ENCODE assay signal across 22 cellular contexts in the genomic region with DNA sequence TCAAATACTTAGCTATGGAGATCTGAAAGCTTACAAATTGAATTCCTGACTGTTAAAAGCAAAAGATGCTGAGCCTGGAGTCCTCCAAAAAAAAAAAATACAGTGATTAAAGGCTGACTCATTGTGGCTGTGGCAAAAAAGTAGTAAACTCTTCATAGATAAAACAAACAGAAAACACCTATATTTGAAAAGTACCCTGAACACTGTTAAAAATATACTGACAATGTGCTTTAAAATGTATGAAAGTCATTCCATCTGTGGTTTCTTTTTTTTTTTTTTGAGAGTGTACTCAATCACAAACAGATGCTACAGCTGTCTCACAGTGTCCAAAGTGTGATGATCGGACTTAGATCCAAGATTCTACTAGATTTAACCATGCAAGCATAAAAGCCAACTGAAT.
DNase-seq lines count a peak whose midpoint lies in the region; ATAC-seq, FAIRE-seq and TF ChIP-seq lines count a peak whose summit lies in the region.
"Had no signal": no experiment of that assay in that cellular context is flagged by ENCODE, and none has a peak within 500 bp of the region (broad histone marks: within the 10 kb centered on the region; RNA-seq: fewer than 3 reads in every experiment).

No MANE protein-coding gene starts in this region.

- dilution Hi-C loops in IMR-90 (cut with HindIII; ENCODE audit: low sequenced_read_pairs, unreplicated experiment): no loop called here

- no peak overlapping the region for H2AK9ac ChIP-seq in IMR-90 (replicated peaks; ENCODE audit: low read depth, low read length, poor library complexity)

- H3K27me3 ChIP-seq in IMR-90 (ENCODE audit: control insufficient read depth, insufficient read depth, low read length) (peaks cover 2% of the 10 kb centered on the region; the same call in 1 of the 2 replicates), bronchial epithelial cell (ENCODE audit: control insufficient read depth, insufficient read depth, low read length) (no peaks in the 10 kb centered on the region), left lung (no peaks in the 10 kb centered on the region)

- H3K23ac ChIP-seq in IMR-90 (ENCODE audit: low read depth, low read length): no peak overlapping the region

- no peak overlapping the region for H4K91ac ChIP-seq in IMR-90 (ENCODE audit: insufficient read depth, low read depth, low read length)

- H3K4me1 ChIP-seq in IMR-90 (ENCODE audit: control insufficient read depth, insufficient read depth, low read length): no peaks in the 10 kb centered on the region
- H3K4me1 ChIP-seq in left lung: no peaks in the 10 kb centered on the region

- no peak overlapping the region for H4K8ac ChIP-seq in IMR-90 (ENCODE audit: low read depth in 2 of 2, low read length in 2 of 2)

- H3K4me3 Mint-ChIP-seq in activated CD8-positive, alpha-beta T cell treated with anti-CD3 and anti-CD28 coated beads, Interleukin-2, amount 10 ng/mL, durations not matched to agents 7 days and 5 days: no peak overlapping the region
- no peak overlapping the region for H3K4me3 Mint-ChIP-seq in activated CD8-positive, alpha-beta T cell treated with anti-CD3 and anti-CD28 coated beads for 36 hours
- H3K4me3 Mint-ChIP-seq: activated T-cell treated with anti-CD3 and anti-CD28 coated beads, Interleukin-2, amount 50 U/mL, for 4 hours had no signal

- H2AFZ ChIP-seq in IMR-90 (replicated peaks; ENCODE audit: low read length, poor library complexity): no peak overlapping the region
- H2AFZ ChIP-seq: PC-9 had no signal

- no peak overlapping the region for H3K56ac ChIP-seq in IMR-90 (ENCODE audit: extremely low read depth, insufficient read depth, low read length)

- H3K4me1 Mint-ChIP-seq in activated CD8-positive, alpha-beta T cell treated with anti-CD3 and anti-CD28 coated beads, Interleukin-2, amount 10 ng/mL, durations not matched to agents 7 days and 5 days (ENCODE audit: low read depth): no peaks in the 10 kb centered on the region
- no peaks in the 10 kb centered on the region for H3K4me1 Mint-ChIP-seq in activated CD8-positive, alpha-beta T cell treated with anti-CD3 and anti-CD28 coated beads for 36 hours (ENCODE audit: low read depth)

- no peak overlapping the region for H3K9ac ChIP-seq in IMR-90 (ENCODE audit: low read depth, low read length)

- H3K36me3 Mint-ChIP-seq in activated CD8-positive, alpha-beta T cell treated with anti-CD3 and anti-CD28 coated beads, Interleukin-2, amount 10 ng/mL, durations not matched to agents 7 days and 5 days (ENCODE audit: low read depth): no peaks in the 10 kb centered on the region
- peaks cover 4% of the 10 kb centered on the region for H3K36me3 Mint-ChIP-seq in activated CD8-positive, alpha-beta T cell treated with anti-CD3 and anti-CD28 coated beads for 36 hours (ENCODE audit: low read depth)

- no peak for TF ChIP-seq POLR2A in IMR-90 (IDR thresholded peaks at IDR 0.05; ENCODE audit: low read depth, low read length)

- H3K14ac ChIP-seq in IMR-90 (replicated peaks; ENCODE audit: low read depth, low read length): no peak overlapping the region

- FAIRE-seq in bronchial epithelial cell (lab: Jason Lieb, UNC): no peak
- FAIRE-seq: GM12878 had no signal

- CTCF ChIA-PET in IMR-90 (lab: Yijun Ruan, JAX): no interaction called here
- CTCF ChIA-PET in activated CD8-positive, alpha-beta T cell treated with anti-CD3 and anti-CD28 coated beads, Interleukin-2, amount 10 ng/mL, durations not matched to agents 7 days and 5 days (lab: Charles Lee): no interaction called here
- CTCF ChIA-PET in activated CD8-positive, alpha-beta T cell treated with anti-CD3 and anti-CD28 coated beads for 36 hours (lab: Charles Lee): no interaction called here

- H3K27ac Mint-ChIP-seq in activated CD8-positive, alpha-beta T cell treated with anti-CD3 and anti-CD28 coated beads, Interleukin-2, amount 10 ng/mL, durations not matched to agents 7 days and 5 days: no peak overlapping the region
- no peak overlapping the region for H3K27ac Mint-ChIP-seq in activated CD8-positive, alpha-beta T cell treated with anti-CD3 and anti-CD28 coated beads for 36 hours
- H3K27ac Mint-ChIP-seq: activated naive CD4-positive, alpha-beta T cell treated with anti-CD3 and anti-CD28 coated beads, Interleukin-2, amount 50 U/mL, for 72 hours had no signal

- no peaks in the 10 kb centered on the region for H3K79me1 ChIP-seq in IMR-90 (ENCODE audit: low read depth in 1 of 2, low read length in 2 of 2)

- H3K18ac ChIP-seq in IMR-90 (ENCODE audit: low read depth, low read length): no peak overlapping the region

- intact Hi-C loops in IMR-90 (cut with micrococcal nuclease) (no loop called here), left lung (cut with DNase I) (no loop called here)
- intact Hi-C loops in activated CD8-positive, alpha-beta T cell treated with anti-CD3 and anti-CD28 coated beads for 36 hours (cut with micrococcal nuclease): no loop called here

- no peak overlapping the region for H2BK5ac ChIP-seq in IMR-90 (ENCODE audit: low read depth, low read length, poor library complexity, severe bottlenecking)

- no TSS peak for BruUV-seq in IMR-90 (replicated peaks; lab: Mats Ljungman, UMichigan)

- H3K27ac ChIP-seq in IMR-90 (ENCODE audit: insufficient read depth, low read length) (no peak overlapping the region), left lung (no peak overlapping the region)
- H3K27ac ChIP-seq: PC-9 had no signal

- H3K4me2 ChIP-seq in IMR-90 (ENCODE audit: low read depth, low read length): no peak overlapping the region
- H3K4me2 ChIP-seq: PC-9 had no signal

- no peaks in the 10 kb centered on the region for H3K27me3 Mint-ChIP-seq in activated CD8-positive, alpha-beta T cell treated with anti-CD3 and anti-CD28 coated beads, Interleukin-2, amount 10 ng/mL, durations not matched to agents 7 days and 5 days (ENCODE audit: low read depth)
- H3K27me3 Mint-ChIP-seq in activated CD8-positive, alpha-beta T cell treated with anti-CD3 and anti-CD28 coated beads for 36 hours: no peaks in the 10 kb centered on the region

- H4K5ac ChIP-seq in IMR-90 (ENCODE audit: low read depth, low read length): no peak overlapping the region

- TF ChIP-seq CTCF in IMR-90 (conservative IDR thresholded peaks at IDR 0.05; ENCODE audit: low read depth, low read length) (no peak), bronchial epithelial cell (IDR thresholded peaks at IDR 0.05; ENCODE audit: insufficient read depth, low read length, severe bottlenecking) (no peak), left lung (IDR thresholded peaks at IDR 0.05) (no peak)
- TF ChIP-seq CTCF in activated CD8-positive, alpha-beta T cell treated with anti-CD3 and anti-CD28 coated beads for 36 hours (IDR thresholded peaks at IDR 0.05): no peak

- DNase-seq in AG20443 (ENCODE audit: low spot score): peak; percentile 41
- peak; percentile 62 for DNase-seq in IMR-90
- DNase-seq in bronchial epithelial cell (ENCODE audit: low read depth): peak; percentile 34
- DNase-seq in left lung: no peak
- no peak for DNase-seq in NCI-H226
- no peak for DNase-seq in activated CD8-positive, alpha-beta T cell treated with anti-CD3 and anti-CD28 coated beads, Interleukin-2, amount 10 ng/mL, durations not matched to agents 7 days and 5 days
- no peak for DNase-seq in hippocampal formation (lab: John Stamatoyannopoulos, UW)
- no peak for DNase-seq in activated CD8-positive, alpha-beta T cell treated with anti-CD3 and anti-CD28 coated beads for 36 hours
- DNase-seq: activated CD4-positive, alpha-beta T cell treated with anti-CD3 and anti-CD28 coated beads, Interleukin-2, amount 50 U/mL, for 4 hours; activated T-cell treated with anti-CD3 and anti-CD28 coated beads, Interleukin-2, amount 50 U/mL, for 4 hours; central memory CD4-positive, alpha-beta T cell; effector CD4-positive, alpha-beta T cell; left colon; MV-4-11; NCI-H2081; NCI-H748 treated with DMSO at 0.1 percent for 48 hours; nucleus accumbens; PC-9; stimulated activated CD4-positive, alpha-beta T cell treated with anti-CD3 and anti-CD28 coated beads, Interleukin-4, amount 100 ng/mL, for 24 hours; stimulated activated CD8-positive, alpha-beta memory T cell treated with anti-CD3 and anti-CD28 coated beads, Interleukin-4, amount 100 ng/mL, for 48 hours had no signal

- in situ Hi-C loops in IMR-90 (cut with MboI; ENCODE audit: low sequenced_read_pairs): no loop called here

- H2BK15ac ChIP-seq in IMR-90 (ENCODE audit: low read depth, low read length): no peak overlapping the region

- H3K9me3 ChIP-seq in IMR-90 (ENCODE audit: control insufficient read depth, insufficient read depth, low read length) (peaks cover 2% of the 10 kb centered on the region; the same call in 1 of the 2 replicates), left lung (peaks cover 0 to 3% of the 10 kb centered on the region in 2 donors)

- no peak overlapping the region for H3K4ac ChIP-seq in IMR-90 (ENCODE audit: low read depth, low read length)

- no peak overlapping the region for H2BK20ac ChIP-seq in IMR-90 (ENCODE audit: low read depth, low read length)

- no peaks in the 10 kb centered on the region for H3K9me1 ChIP-seq in IMR-90 (ENCODE audit: insufficient read depth, low read length)

- H3K9me3 Mint-ChIP-seq in activated CD8-positive, alpha-beta T cell treated with anti-CD3 and anti-CD28 coated beads, Interleukin-2, amount 10 ng/mL, durations not matched to agents 7 days and 5 days (ENCODE audit: insufficient read depth): peaks cover 6% of the 10 kb centered on the region
- peaks cover 24% of the 10 kb centered on the region for H3K9me3 Mint-ChIP-seq in activated CD8-positive, alpha-beta T cell treated with anti-CD3 and anti-CD28 coated beads for 36 hours

- WGBS in IMR-90 (ENCODE audit: extremely low coverage in 2 of 2, insufficient read length in 1 of 2), 2 experiments: no CpG with 5 or more reads among the region's 1 CpG

- no peak for TF ChIP-seq RAD21 in IMR-90 (IDR thresholded peaks at IDR 0.05; ENCODE audit: low read length)

- no peaks in the 10 kb centered on the region for H3K36me3 ChIP-seq in IMR-90 (ENCODE audit: control insufficient read depth, insufficient read depth, low read length)
- no peaks in the 10 kb centered on the region for H3K36me3 ChIP-seq in bronchial epithelial cell (ENCODE audit: control insufficient read depth, insufficient read depth, low read length)
- no peaks in the 10 kb centered on the region for H3K36me3 ChIP-seq in left lung

- H3K4me3 ChIP-seq in IMR-90 (ENCODE audit: insufficient read depth, low read depth, low read length) (no peak overlapping the region), bronchial epithelial cell (ENCODE audit: low read depth, low read length) (no peak overlapping the region), left lung (no peak overlapping the region)
- H3K4me3 ChIP-seq: GM12878, PC-9 had no signal

- ATAC-seq in IMR-90 (ENCODE audit: low read depth) (peak; percentile 77), left lung (peak; percentile 33)
- no peak for ATAC-seq in activated CD8-positive, alpha-beta T cell treated with anti-CD3 and anti-CD28 coated beads, Interleukin-2, amount 10 ng/mL, durations not matched to agents 7 days and 5 days
- ATAC-seq in activated CD8-positive, alpha-beta T cell treated with anti-CD3 and anti-CD28 coated beads for 36 hours: no peak
- ATAC-seq: activated naive CD4-positive, alpha-beta T cell treated with anti-CD3 and anti-CD28 coated beads, Interleukin-2, amount 50 U/mL, for 72 hours; activated T-cell treated with anti-CD3 and anti-CD28 coated beads, Interleukin-2, amount 50 U/mL, for 4 hours; GM12878; left colon had no signal

- no peak overlapping the region for H2AK5ac ChIP-seq in IMR-90 (ENCODE audit: low read depth, low read length)

- H4K20me1 ChIP-seq in IMR-90 (ENCODE audit: insufficient read depth, low read length): peaks cover 2% of the 10 kb centered on the region; the same call in 1 of the 2 replicates

- H2BK120ac ChIP-seq in IMR-90 (ENCODE audit: low read depth, low read length): no peak overlapping the region

- POLR2A ChIA-PET in IMR-90 (lab: Charles Lee; ENCODE audit: unreplicated experiment): interaction anchor here (0.6 kb wide), 1 partner anchor 12 kb away, joined by 5 read pairs; no protein-coding TSS in a partner anchor
- POLR2A ChIA-PET in activated CD8-positive, alpha-beta T cell treated with anti-CD3 and anti-CD28 coated beads, Interleukin-2, amount 10 ng/mL, durations not matched to agents 7 days and 5 days (lab: Charles Lee): no interaction called here
- POLR2A ChIA-PET in activated CD8-positive, alpha-beta T cell treated with anti-CD3 and anti-CD28 coated beads for 36 hours (lab: Charles Lee): no interaction called here

Comparison
In these comparisons a context has a peak if more than half of its experiments do, and no peak if none do; other contexts are left out.
1. DNase-seq: peak in AG20443 (single experiment), IMR-90 (single experiment) and bronchial epithelial cell (single experiment); none in left lung (0 of 2), NCI-H226 (single experiment), activated CD8-positive, alpha-beta T cell treated with anti-CD3 and anti-CD28 coated beads, Interleukin-2, amount 10 ng/mL, durations not matched to agents 7 days and 5 days (single experiment), hippocampal formation (0 of 2) and activated CD8-positive, alpha-beta T cell treated with anti-CD3 and anti-CD28 coated beads for 36 hours (single experiment).
2. ATAC-seq: peak in IMR-90 (single experiment) and left lung (single experiment); none in activated CD8-positive, alpha-beta T cell treated with anti-CD3 and anti-CD28 coated beads, Interleukin-2, amount 10 ng/mL, durations not matched to agents 7 days and 5 days (single experiment) and activated CD8-positive, alpha-beta T cell treated with anti-CD3 and anti-CD28 coated beads for 36 hours (single experiment).